ENCODE assay signal across 8 cellular contexts in the genomic region with DNA sequence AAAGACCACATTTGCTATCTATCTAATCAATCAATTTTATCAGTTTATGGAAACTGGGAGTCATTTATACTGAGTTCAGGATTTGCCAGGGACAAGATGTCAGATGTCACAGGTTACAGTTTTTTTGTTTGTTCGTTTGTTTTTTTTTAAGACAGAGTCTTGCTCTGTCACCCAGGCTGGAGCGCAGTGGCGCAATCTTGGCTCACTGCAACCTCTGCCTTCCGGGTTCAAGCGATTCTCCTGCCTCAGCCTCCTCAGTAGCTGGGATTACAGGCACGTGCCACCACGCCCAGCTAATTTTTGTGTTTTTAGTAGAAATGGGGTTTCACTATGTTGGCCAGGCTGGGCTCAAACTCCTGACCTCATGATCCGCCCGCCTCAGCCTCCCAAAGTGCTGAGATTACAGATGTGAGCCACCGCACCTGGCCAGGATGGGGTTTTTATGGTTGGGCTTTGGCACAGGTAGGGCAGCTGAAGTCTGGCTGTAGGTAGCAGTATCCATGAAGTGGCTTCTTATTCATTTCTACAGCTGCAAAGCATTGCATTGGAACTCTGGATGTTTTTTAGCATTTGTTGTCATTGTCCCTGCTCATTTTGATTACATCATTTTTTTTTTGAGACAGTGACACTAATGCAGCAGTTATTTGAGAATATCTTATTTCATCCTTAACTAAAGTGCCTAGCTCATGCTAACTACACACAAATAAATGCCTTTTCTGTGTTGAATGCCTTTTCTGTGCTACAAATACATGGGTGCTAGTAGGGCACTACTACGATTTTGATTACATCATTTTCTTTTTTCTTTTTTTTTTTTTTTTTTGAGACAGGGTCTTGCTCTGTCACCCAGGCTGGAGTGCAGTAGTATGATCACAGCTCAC.
DNase-seq lines count a peak whose midpoint lies in the region; ATAC-seq and TF ChIP-seq lines count a peak whose summit lies in the region.
"Not testable (repeated sequence)": the region's sequence is repeated elsewhere in the genome, so short reads cannot be mapped to it uniquely, and the experiment has no call there.

No MANE protein-coding gene starts in this region.

- H3K27ac ChIP-seq in CD8-positive, alpha-beta T cell (ENCODE audit: low read depth, low read length), result not testable (repeated sequence)
- H3K27ac ChIP-seq in HL-60 (replicated peaks), result peak overlapping the region; percentile 67

- H3K4me1 Mint-ChIP-seq in CD8-positive, alpha-beta T cell (ENCODE audit: low read depth), result peaks cover 77% of the 10 kb centered on the region
- H3K4me1 Mint-ChIP-seq in T-cell, result peaks cover 77 to 82% (median 78%) of the 10 kb centered on the region in 3 donors
- peaks cover 69% of the 10 kb centered on the region for H3K4me1 Mint-ChIP-seq in activated CD8-positive, alpha-beta T cell treated with anti-CD3 and anti-CD28 coated beads for 36 hours (ENCODE audit: low read depth)
- H3K4me1 Mint-ChIP-seq in MCF 10A (ENCODE audit: insufficient read depth, unreplicated experiment), result not testable (repeated sequence)
- H3K4me1 Mint-ChIP-seq in natural killer cell, result peaks cover 48 to 64% of the 10 kb centered on the region in 2 donors
- H3K4me1 Mint-ChIP-seq in stimulated activated naive CD8-positive, alpha-beta T cell treated with anti-CD3 and anti-CD28 coated beads, Interleukin-15, Interleukin-2, amounts not matched to agents 100 ng/mL and 50 ng/mL, for 24 hours (ENCODE audit: low read depth), result peaks cover 76% of the 10 kb centered on the region

- not testable (repeated sequence) for H3K4me3 Mint-ChIP-seq in CD8-positive, alpha-beta T cell; T-cell; activated CD8-positive, alpha-beta T cell treated with anti-CD3 and anti-CD28 coated beads for 36 hours; MCF 10A (ENCODE audit: unreplicated experiment); natural killer cell; stimulated activated naive CD8-positive, alpha-beta T cell treated with anti-CD3 and anti-CD28 coated beads, Interleukin-15, Interleukin-2, amounts not matched to agents 100 ng/mL and 50 ng/mL, for 24 hours

- H3K9me3 Mint-ChIP-seq in CD8-positive, alpha-beta T cell; T-cell; activated CD8-positive, alpha-beta T cell treated with anti-CD3 and anti-CD28 coated beads for 36 hours; MCF 10A (ENCODE audit: unreplicated experiment); natural killer cell; stimulated activated naive CD8-positive, alpha-beta T cell treated with anti-CD3 and anti-CD28 coated beads, Interleukin-15, Interleukin-2, amounts not matched to agents 100 ng/mL and 50 ng/mL, for 24 hours: not testable (repeated sequence)

- not testable (repeated sequence) for H3K9me3 ChIP-seq in CD8-positive, alpha-beta T cell (ENCODE audit: low read length)

- intact Hi-C loops in CD8-positive, alpha-beta T cell (cut with DNase I, micrococcal nuclease); activated CD8-positive, alpha-beta T cell treated with anti-CD3 and anti-CD28 coated beads for 36 hours (cut with micrococcal nuclease); MCF 10A (cut with micrococcal nuclease); natural killer cell (cut with micrococcal nuclease): not testable (repeated sequence)

- not testable (repeated sequence) for H3K27me3 ChIP-seq in CD8-positive, alpha-beta T cell (ENCODE audit: insufficient read depth, low read length); HL-60 (ENCODE audit: insufficient read depth, poor library complexity, severe bottlenecking)

- not testable (repeated sequence) for TF ChIP-seq CTCF in CD8-positive, alpha-beta T cell (IDR thresholded peaks at IDR 0.05); HL-60 (IDR thresholded peaks at IDR 0.05; ENCODE audit: insufficient read depth, low read length); activated CD8-positive, alpha-beta T cell treated with anti-CD3 and anti-CD28 coated beads for 36 hours (IDR thresholded peaks at IDR 0.05); MCF 10A (IDR thresholded peaks at IDR 0.05; ENCODE audit: unreplicated experiment); natural killer cell (IDR thresholded peaks at IDR 0.05)

- CTCF ChIA-PET in CD8-positive, alpha-beta T cell (lab: Charles Lee), result interaction anchor here (0.7 to 1.9 kb wide), 2 partner anchors 27 to 461 kb away, joined by 3 to 10 read pairs; a partner anchor contains a TSS
- CTCF ChIA-PET in T-cell (lab: Charles Lee) (interaction anchor here in 1 of 2 donors (0.7 to 1.1 kb wide), 3 partner anchors 11 to 45 kb away, joined by 3 to 5 read pairs (median 4); a partner anchor contains a TSS), MCF 10A (lab: Yijun Ruan, JAX) (interaction anchor here (0.7 to 4.7 kb wide), 4 partner anchors 15 to 30 kb away, joined by 3 to 23 read pairs (median 4); a partner anchor contains a TSS)
- CTCF ChIA-PET in activated CD8-positive, alpha-beta T cell treated with anti-CD3 and anti-CD28 coated beads for 36 hours (lab: Charles Lee), result interaction anchor here (0.5 to 8.6 kb wide), 6 partner anchors 11 to 325 kb away, joined by 3 to 54 read pairs (median 4); a partner anchor contains a TSS

- peak overlapping the region; percentile 62 for H3K27ac Mint-ChIP-seq in CD8-positive, alpha-beta T cell
- peak overlapping the region; percentile 72 for H3K27ac Mint-ChIP-seq in T-cell
- H3K27ac Mint-ChIP-seq in activated CD8-positive, alpha-beta T cell treated with anti-CD3 and anti-CD28 coated beads for 36 hours, result peak overlapping the region; percentile 18
- H3K27ac Mint-ChIP-seq in MCF 10A (ENCODE audit: low read depth, unreplicated experiment), result peak overlapping the region; percentile 67
- peak overlapping the region; percentile 56 to 67 for H3K27ac Mint-ChIP-seq in natural killer cell
- peak overlapping the region; percentile 19 for H3K27ac Mint-ChIP-seq in stimulated activated naive CD8-positive, alpha-beta T cell treated with anti-CD3 and anti-CD28 coated beads, Interleukin-15, Interleukin-2, amounts not matched to agents 100 ng/mL and 50 ng/mL, for 24 hours

- POLR2A ChIA-PET in CD8-positive, alpha-beta T cell (lab: Charles Lee), result not testable (repeated sequence)
- POLR2A ChIA-PET in T-cell (lab: Charles Lee) (interaction anchor here in 1 of 2 donors (0.7 kb wide), 1 partner anchor 1705 kb away, joined by 4 read pairs; no protein-coding TSS in a partner anchor), MCF 10A (lab: Yijun Ruan, JAX) (interaction anchor here (0.7 to 1.2 kb wide), 2 partner anchors 10 to 677 kb away, joined by 3 to 4 read pairs; no protein-coding TSS in a partner anchor)
- POLR2A ChIA-PET in activated CD8-positive, alpha-beta T cell treated with anti-CD3 and anti-CD28 coated beads for 36 hours (lab: Charles Lee), result interaction anchor here (1.0 kb wide), 1 partner anchor 27 kb away, joined by 3 read pairs; a partner anchor contains a TSS

- not testable (repeated sequence) for H3K36me3 ChIP-seq in CD8-positive, alpha-beta T cell (ENCODE audit: insufficient read depth, low read length)

- H3K36me3 Mint-ChIP-seq in CD8-positive, alpha-beta T cell, result peaks cover 30% of the 10 kb centered on the region
- H3K36me3 Mint-ChIP-seq in T-cell, result peaks cover 29% of the 10 kb centered on the region
- H3K36me3 Mint-ChIP-seq in activated CD8-positive, alpha-beta T cell treated with anti-CD3 and anti-CD28 coated beads for 36 hours (ENCODE audit: low read depth), result peaks cover 39% of the 10 kb centered on the region
- H3K36me3 Mint-ChIP-seq in MCF 10A (ENCODE audit: insufficient read depth, unreplicated experiment); natural killer cell: not testable (repeated sequence)
- H3K36me3 Mint-ChIP-seq in stimulated activated naive CD8-positive, alpha-beta T cell treated with anti-CD3 and anti-CD28 coated beads, Interleukin-15, Interleukin-2, amounts not matched to agents 100 ng/mL and 50 ng/mL, for 24 hours (ENCODE audit: low read depth), result peaks cover 42% of the 10 kb centered on the region

- H3K27me3 Mint-ChIP-seq in CD8-positive, alpha-beta T cell (ENCODE audit: low read depth); T-cell; activated CD8-positive, alpha-beta T cell treated with anti-CD3 and anti-CD28 coated beads for 36 hours; MCF 10A (ENCODE audit: insufficient read depth, unreplicated experiment); natural killer cell (ENCODE audit: low read depth in 2 of 2); stimulated activated naive CD8-positive, alpha-beta T cell treated with anti-CD3 and anti-CD28 coated beads, Interleukin-15, Interleukin-2, amounts not matched to agents 100 ng/mL and 50 ng/mL, for 24 hours: not testable (repeated sequence)

- not testable (repeated sequence) for ATAC-seq in CD8-positive, alpha-beta T cell; T-cell (replicated peaks in 1 of 4); activated CD8-positive, alpha-beta T cell treated with anti-CD3 and anti-CD28 coated beads for 36 hours; natural killer cell

- DNase-seq in CD8-positive, alpha-beta T cell; T-cell; activated CD8-positive, alpha-beta T cell treated with anti-CD3 and anti-CD28 coated beads for 36 hours; MCF 10A (ENCODE audit: unreplicated experiment); natural killer cell: not testable (repeated sequence)
- DNase-seq in HL-60 (ENCODE audit: low read depth in 1 of 2, low spot score in 1 of 2), result peak in 1 of 2 experiments; percentile 62
- peak; percentile 16 for DNase-seq in NCI-H2107 (lab: John Stamatoyannopoulos, UW)

- not testable (repeated sequence) for BruUV-seq in MCF 10A (replicated peaks; lab: Mats Ljungman, UMichigan)

- not testable (repeated sequence) for H3K4me3 ChIP-seq in CD8-positive, alpha-beta T cell (ENCODE audit: low read depth, low read length); HL-60 (replicated peaks; ENCODE audit: insufficient read depth, low read length)

- peaks cover 35% of the 10 kb centered on the region for H3K4me1 ChIP-seq in CD8-positive, alpha-beta T cell (ENCODE audit: insufficient read depth, low read length)

Comparison
In these comparisons a context has a peak if more than half of its experiments do, and no peak if none do; other contexts are left out.
1. H3K27ac Mint-ChIP-seq: peak in every context shown above with its lines; median percentile 72 in T-cell; 67 in MCF 10A; 62 in CD8-positive, alpha-beta T cell; 62 in natural killer cell; 19 in stimulated activated naive CD8-positive, alpha-beta T cell treated with anti-CD3 and anti-CD28 coated beads, Interleukin-15, Interleukin-2, amounts not matched to agents 100 ng/mL and 50 ng/mL, for 24 hours; 18 in activated CD8-positive, alpha-beta T cell treated with anti-CD3 and anti-CD28 coated beads for 36 hours.